Comparison of ENCODE assay signal across 14 cellular contexts in genomic region chr18:32937007-32937540, GRCh38.
DNase-seq lines count a peak whose midpoint lies in the region; ATAC-seq lines count a peak whose summit lies in the region.
"Had no signal": no experiment of that assay in that cellular context is flagged by ENCODE, and none has a peak within 500 bp of the region (broad histone marks: within the 10 kb centered on the region; RNA-seq: fewer than 3 reads in every experiment).

No MANE protein-coding gene starts in this region.

- H3K4me1 Mint-ChIP-seq in stimulated activated memory B cell treated with anti-CD40 and anti-IgM and Interleukin-4, amounts not matched to agents 10 μg/mL and 1 μg/mL and 100 μg/mL, for 72 hours: peaks cover 8% of the 10 kb centered on the region
- H3K4me1 Mint-ChIP-seq: CD4-positive, alpha-beta memory T cell; T-helper 17 cell had no signal

- H3K36me3 Mint-ChIP-seq in stimulated activated memory B cell treated with anti-CD40 and anti-IgM and Interleukin-4, amounts not matched to agents 10 μg/mL and 1 μg/mL and 100 μg/mL, for 72 hours: no peaks in the 10 kb centered on the region
- no peaks in the 10 kb centered on the region for H3K36me3 Mint-ChIP-seq in activated naive CD4-positive, alpha-beta T cell treated with anti-CD3 and anti-CD28 coated beads, Interleukin-2, amount 50 U/mL, for 72 hours
- H3K36me3 Mint-ChIP-seq: CD4-positive, alpha-beta memory T cell had no signal

- peak overlapping the region; percentile 48 for H3K27ac Mint-ChIP-seq in stimulated activated memory B cell treated with anti-CD40 and anti-IgM and Interleukin-4, amounts not matched to agents 10 μg/mL and 1 μg/mL and 100 μg/mL, for 72 hours
- H3K27ac Mint-ChIP-seq in activated naive CD4-positive, alpha-beta T cell treated with anti-CD3 and anti-CD28 coated beads, Interleukin-2, amount 50 U/mL, for 72 hours: no peak overlapping the region
- H3K27ac Mint-ChIP-seq: CD4-positive, alpha-beta memory T cell; T-helper 17 cell had no signal

- no peaks in the 10 kb centered on the region for H3K27me3 Mint-ChIP-seq in stimulated activated memory B cell treated with anti-CD40 and anti-IgM and Interleukin-4, amounts not matched to agents 10 μg/mL and 1 μg/mL and 100 μg/mL, for 72 hours
- H3K27me3 Mint-ChIP-seq: CD4-positive, alpha-beta memory T cell; T-helper 17 cell had no signal

- no peak overlapping the region for H3K4me3 Mint-ChIP-seq in stimulated activated memory B cell treated with anti-CD40 and anti-IgM and Interleukin-4, amounts not matched to agents 10 μg/mL and 1 μg/mL and 100 μg/mL, for 72 hours
- H3K4me3 Mint-ChIP-seq: CD4-positive, alpha-beta memory T cell had no signal

- DNase-seq in NCI-H1105 treated with DMSO at 0.1 percent for 48 hours (lab: John Stamatoyannopoulos, UW): peak; percentile 52
- no peak for DNase-seq in NCI-H1105 (lab: John Stamatoyannopoulos, UW)
- DNase-seq in NCI-H69 (lab: John Stamatoyannopoulos, UW): peak; percentile 97
- peak; percentile 53 for DNase-seq in kidney tubule cell (ENCODE audit: low spot score)
- DNase-seq in COLO829 (ENCODE audit: low spot score): no peak
- DNase-seq in activated naive CD4-positive, alpha-beta T cell treated with anti-CD3 and anti-CD28 coated beads, Interleukin-2, amount 50 U/mL, for 72 hours (ENCODE audit: low spot score in 2 of 2): no peak
- DNase-seq: 8988T; CD4-positive, alpha-beta memory T cell; H7; NCI-H2029; NCI-H524; T-helper 17 cell had no signal

- peak; percentile 24 for ATAC-seq in stimulated activated memory B cell treated with anti-CD40 and anti-IgM and Interleukin-4, amounts not matched to agents 10 μg/mL and 1 μg/mL and 100 μg/mL, for 72 hours
- no peak for ATAC-seq in activated naive CD4-positive, alpha-beta T cell treated with anti-CD3 and anti-CD28 coated beads, Interleukin-2, amount 50 U/mL, for 72 hours
- no peak for ATAC-seq in GM21717 (IDR thresholded peaks at IDR 0.05; ENCODE audit: unreplicated experiment)
- ATAC-seq: T-helper 17 cell had no signal

- no peaks in the 10 kb centered on the region for H3K9me3 Mint-ChIP-seq in stimulated activated memory B cell treated with anti-CD40 and anti-IgM and Interleukin-4, amounts not matched to agents 10 μg/mL and 1 μg/mL and 100 μg/mL, for 72 hours
- H3K9me3 Mint-ChIP-seq in activated naive CD4-positive, alpha-beta T cell treated with anti-CD3 and anti-CD28 coated beads, Interleukin-2, amount 50 U/mL, for 72 hours: peaks cover 11% of the 10 kb centered on the region in 2 donors

Comparison
In these comparisons a context has a peak if more than half of its experiments do, and no peak if none do; other contexts are left out.
1. DNase-seq: peak in NCI-H1105 treated with DMSO at 0.1 percent for 48 hours (single experiment), NCI-H69 (single experiment) and kidney tubule cell (single experiment); none in NCI-H1105 (single experiment), COLO829 (single experiment) and activated naive CD4-positive, alpha-beta T cell treated with anti-CD3 and anti-CD28 coated beads, Interleukin-2, amount 50 U/mL, for 72 hours (0 of 2).